Comparison of ENCODE assay signal across 1 cellular context in the genomic region with DNA sequence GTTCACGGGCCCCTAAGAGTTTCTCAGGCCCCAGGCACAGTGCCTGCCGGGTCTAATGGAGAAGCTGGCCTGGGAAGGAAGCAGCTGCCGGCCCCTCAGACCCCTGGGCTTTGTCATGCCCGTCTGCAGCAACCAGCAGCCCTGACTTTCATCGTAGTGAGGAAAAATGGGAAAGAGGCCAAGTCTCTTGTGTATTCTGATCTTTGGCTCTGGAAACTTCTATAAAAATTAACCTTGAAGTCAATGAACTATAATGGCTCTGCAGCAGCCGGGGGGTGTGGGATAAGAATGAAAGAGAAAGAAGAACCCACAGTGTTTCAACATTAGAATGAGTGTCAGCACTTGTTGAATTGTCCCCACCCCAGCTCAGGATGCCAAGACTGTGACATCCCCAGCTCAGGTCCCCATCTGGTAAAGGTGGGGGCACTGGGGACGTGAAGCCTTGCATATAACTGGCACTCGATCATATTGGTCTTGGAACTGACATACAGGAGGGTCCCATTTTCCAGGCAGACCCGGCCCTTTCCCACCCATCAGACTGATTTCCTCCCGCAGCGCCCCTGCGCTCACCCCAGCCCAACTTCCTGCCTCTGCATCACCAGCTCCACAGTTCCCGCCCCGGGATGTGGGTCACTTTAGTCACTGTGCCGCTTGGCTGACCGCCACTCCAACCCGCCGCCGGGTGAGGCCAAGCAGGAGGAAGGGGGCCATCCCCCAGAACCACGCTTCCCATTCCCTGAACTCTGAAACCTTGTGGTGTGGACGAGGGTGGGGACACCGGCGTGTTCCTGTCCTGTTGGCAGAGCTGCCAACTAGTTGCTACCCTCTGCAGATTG.
TF ChIP-seq lines count a peak whose summit lies in the region.

No MANE protein-coding gene starts in this region.

TF ChIP-seq in SK-N-SH, 30 proteins besides CTCF, POLR2A, EP300 and RAD21 (continued from another document):
- TF ChIP-seq, protein P1, sequence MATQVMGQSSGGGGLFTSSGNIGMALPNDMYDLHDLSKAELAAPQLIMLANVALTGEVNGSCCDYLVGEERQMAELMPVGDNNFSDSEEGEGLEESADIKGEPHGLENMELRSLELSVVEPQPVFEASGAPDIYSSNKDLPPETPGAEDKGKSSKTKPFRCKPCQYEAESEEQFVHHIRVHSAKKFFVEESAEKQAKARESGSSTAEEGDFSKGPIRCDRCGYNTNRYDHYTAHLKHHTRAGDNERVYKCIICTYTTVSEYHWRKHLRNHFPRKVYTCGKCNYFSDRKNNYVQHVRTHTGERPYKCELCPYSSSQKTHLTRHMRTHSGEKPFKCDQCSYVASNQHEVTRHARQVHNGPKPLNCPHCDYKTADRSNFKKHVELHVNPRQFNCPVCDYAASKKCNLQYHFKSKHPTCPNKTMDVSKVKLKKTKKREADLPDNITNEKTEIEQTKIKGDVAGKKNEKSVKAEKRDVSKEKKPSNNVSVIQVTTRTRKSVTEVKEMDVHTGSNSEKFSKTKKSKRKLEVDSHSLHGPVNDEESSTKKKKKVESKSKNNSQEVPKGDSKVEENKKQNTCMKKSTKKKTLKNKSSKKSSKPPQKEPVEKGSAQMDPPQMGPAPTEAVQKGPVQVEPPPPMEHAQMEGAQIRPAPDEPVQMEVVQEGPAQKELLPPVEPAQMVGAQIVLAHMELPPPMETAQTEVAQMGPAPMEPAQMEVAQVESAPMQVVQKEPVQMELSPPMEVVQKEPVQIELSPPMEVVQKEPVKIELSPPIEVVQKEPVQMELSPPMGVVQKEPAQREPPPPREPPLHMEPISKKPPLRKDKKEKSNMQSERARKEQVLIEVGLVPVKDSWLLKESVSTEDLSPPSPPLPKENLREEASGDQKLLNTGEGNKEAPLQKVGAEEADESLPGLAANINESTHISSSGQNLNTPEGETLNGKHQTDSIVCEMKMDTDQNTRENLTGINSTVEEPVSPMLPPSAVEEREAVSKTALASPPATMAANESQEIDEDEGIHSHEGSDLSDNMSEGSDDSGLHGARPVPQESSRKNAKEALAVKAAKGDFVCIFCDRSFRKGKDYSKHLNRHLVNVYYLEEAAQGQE (IDR thresholded peaks at IDR 0.05; ENCODE audit: low read depth, low read length) = no peak
- TF ChIP-seq RXRA (IDR thresholded peaks at IDR 0.05; ENCODE audit: borderline replicate concordance, low read depth) (peak; percentile 90; the same call in 1 of the 2 replicates), SMC3 (IDR thresholded peaks at IDR 0.05; ENCODE audit: low read depth, low read length) (no peak), FOSL2 (IDR thresholded peaks at IDR 0.05; ENCODE audit: borderline replicate concordance, low read depth) (no peak), JUND (IDR thresholded peaks at IDR 0.05) (peak; percentile 24; the same call in 1 of the 2 replicates), NRF1 (IDR thresholded peaks at IDR 0.05; ENCODE audit: low read depth, low read length) (no peak), GABPA (IDR thresholded peaks at IDR 0.05; ENCODE audit: low read depth) (no peak), CHD2 (IDR thresholded peaks at IDR 0.05; ENCODE audit: low read length, partially characterized antibody) (peak; percentile 61), SIN3A (IDR thresholded peaks at IDR 0.05; ENCODE audit: borderline replicate concordance, low read depth, low read length) (no peak; the same call in 1 of the 2 replicates), GATA2 (CRISPR knock-in tag; IDR thresholded peaks at IDR 0.05) (no peak), FOXM1 (IDR thresholded peaks at IDR 0.05; ENCODE audit: low read depth) (no peak), YY1 (IDR thresholded peaks at IDR 0.05; ENCODE audit: low read depth) (no peak), RFX5 (IDR thresholded peaks at IDR 0.05; ENCODE audit: low read length) (no peak)
- TF ChIP-seq, protein P2, sequence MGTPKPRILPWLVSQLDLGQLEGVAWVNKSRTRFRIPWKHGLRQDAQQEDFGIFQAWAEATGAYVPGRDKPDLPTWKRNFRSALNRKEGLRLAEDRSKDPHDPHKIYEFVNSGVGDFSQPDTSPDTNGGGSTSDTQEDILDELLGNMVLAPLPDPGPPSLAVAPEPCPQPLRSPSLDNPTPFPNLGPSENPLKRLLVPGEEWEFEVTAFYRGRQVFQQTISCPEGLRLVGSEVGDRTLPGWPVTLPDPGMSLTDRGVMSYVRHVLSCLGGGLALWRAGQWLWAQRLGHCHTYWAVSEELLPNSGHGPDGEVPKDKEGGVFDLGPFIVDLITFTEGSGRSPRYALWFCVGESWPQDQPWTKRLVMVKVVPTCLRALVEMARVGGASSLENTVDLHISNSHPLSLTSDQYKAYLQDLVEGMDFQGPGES (IDR thresholded peaks at IDR 0.05; ENCODE audit: low read depth, low read length) = no peak
- TF ChIP-seq, protein P3, sequence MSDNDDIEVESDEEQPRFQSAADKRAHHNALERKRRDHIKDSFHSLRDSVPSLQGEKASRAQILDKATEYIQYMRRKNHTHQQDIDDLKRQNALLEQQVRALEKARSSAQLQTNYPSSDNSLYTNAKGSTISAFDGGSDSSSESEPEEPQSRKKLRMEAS (IDR thresholded peaks at IDR 0.05; ENCODE audit: low read depth) = peak; percentile 63; the same call in 1 of the 2 replicates
- TF ChIP-seq, protein P4, sequence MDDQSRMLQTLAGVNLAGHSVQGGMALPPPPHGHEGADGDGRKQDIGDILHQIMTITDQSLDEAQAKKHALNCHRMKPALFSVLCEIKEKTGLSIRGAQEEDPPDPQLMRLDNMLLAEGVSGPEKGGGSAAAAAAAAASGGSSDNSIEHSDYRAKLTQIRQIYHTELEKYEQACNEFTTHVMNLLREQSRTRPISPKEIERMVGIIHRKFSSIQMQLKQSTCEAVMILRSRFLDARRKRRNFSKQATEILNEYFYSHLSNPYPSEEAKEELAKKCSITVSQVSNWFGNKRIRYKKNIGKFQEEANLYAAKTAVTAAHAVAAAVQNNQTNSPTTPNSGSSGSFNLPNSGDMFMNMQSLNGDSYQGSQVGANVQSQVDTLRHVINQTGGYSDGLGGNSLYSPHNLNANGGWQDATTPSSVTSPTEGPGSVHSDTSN (IDR thresholded peaks at IDR 0.05) = peak; percentile 28
TF ChIP-seq in SK-N-SH: peak in this region for 11.
